Comparison of ENCODE assay signal across 13 cellular contexts in genomic region chr20:35660122-35660937, GRCh38. TPM values are rescaled to one million over a fixed set of nuclear protein-coding genes. Genes with fewer than 3 reads are reported as not detected.
DNase-seq lines count a peak whose midpoint lies in the region; ATAC-seq lines count a peak whose summit lies in the region.
"Had no signal": no experiment of that assay in that cellular context is flagged by ENCODE, and none has a peak within 500 bp of the region (broad histone marks: within the 10 kb centered on the region; RNA-seq: fewer than 3 reads in every experiment).

No MANE protein-coding gene starts in this region.

- intact Hi-C loops in activated CD4-positive, alpha-beta T cell treated with anti-CD3 and anti-CD28 coated beads, Interleukin-2, amount 10 ng/mL, durations not matched to agents 24 days and 14 days (cut with micrococcal nuclease), result loop anchor here (1.0 to 5.0 kb wide), 4 partner anchors 10 to 292 kb away; partner anchors contain the start of gene SCAND1

- H3K36me3 ChIP-seq in iPS-20b (ENCODE audit: insufficient read depth, low read depth, low read length), result peaks cover 19% of the 10 kb centered on the region
- H3K36me3 ChIP-seq: cardiac muscle cell, thyroid gland had no signal

- H3K9me3 Mint-ChIP-seq in activated CD4-positive, alpha-beta T cell treated with anti-CD3 and anti-CD28 coated beads, Interleukin-2, amount 10 ng/mL, durations not matched to agents 24 days and 14 days, result no peaks in the 10 kb centered on the region
- H3K9me3 Mint-ChIP-seq in activated CD8-positive, alpha-beta T cell treated with anti-CD3 and anti-CD28 coated beads, Interleukin-2, amount 10 ng/mL, durations not matched to agents 7 days and 5 days (ENCODE audit: insufficient read depth), result no peaks in the 10 kb centered on the region

- H3K27me3 ChIP-seq in iPS-20b (ENCODE audit: insufficient read depth, low read length), result no peaks in the 10 kb centered on the region
- H3K27me3 ChIP-seq: cardiac muscle cell, foreskin keratinocyte, thyroid gland had no signal

- H3K36me3 Mint-ChIP-seq in activated CD4-positive, alpha-beta T cell treated with anti-CD3 and anti-CD28 coated beads, Interleukin-2, amount 10 ng/mL, durations not matched to agents 24 days and 14 days (ENCODE audit: low read depth), result peaks cover 53% of the 10 kb centered on the region
- peaks cover 55% of the 10 kb centered on the region for H3K36me3 Mint-ChIP-seq in activated CD8-positive, alpha-beta T cell treated with anti-CD3 and anti-CD28 coated beads, Interleukin-2, amount 10 ng/mL, durations not matched to agents 7 days and 5 days (ENCODE audit: low read depth)

- ATAC-seq in activated CD8-positive, alpha-beta T cell treated with anti-CD3 and anti-CD28 coated beads, Interleukin-2, amount 10 ng/mL, durations not matched to agents 7 days and 5 days, result no peak
- ATAC-seq in stimulated activated naive CD8-positive, alpha-beta T cell treated with anti-CD3 and anti-CD28 coated beads, Interleukin-15, Interleukin-2, amounts not matched to agents 100 U/mL and 50 U/mL, for 24 hours, result peak; percentile 53
- ATAC-seq in HG03039 (IDR thresholded peaks at IDR 0.05; ENCODE audit: unreplicated experiment), result no peak
- ATAC-seq: foreskin keratinocyte had no signal

- CTCF ChIA-PET in activated CD8-positive, alpha-beta T cell treated with anti-CD3 and anti-CD28 coated beads, Interleukin-2, amount 10 ng/mL, durations not matched to agents 7 days and 5 days (lab: Charles Lee), result interaction anchor here (0.6 to 5.3 kb wide), 10 partner anchors 12 to 293 kb away, joined by 3 to 29 read pairs (median 4); partner anchors contain the start of genes SCAND1 and SPAG4

- H3K9me3 ChIP-seq in iPS-20b (ENCODE audit: insufficient read depth, low read depth, low read length), result no peaks in the 10 kb centered on the region
- H3K9me3 ChIP-seq: thyroid gland had no signal

- peak overlapping the region; percentile 99; the same call in 1 of the 2 replicates for H3K4me3 ChIP-seq in iPS-20b (ENCODE audit: low read length)
- H3K4me3 ChIP-seq: cardiac muscle cell, lung, thyroid gland had no signal

- peak; percentile 60 for DNase-seq in activated CD4-positive, alpha-beta T cell treated with anti-CD3 and anti-CD28 coated beads, Interleukin-2, amount 10 ng/mL, durations not matched to agents 24 days and 14 days
- no peak for DNase-seq in activated CD4-positive, alpha-beta T cell treated with anti-CD3 and anti-CD28 coated beads for 4 hours
- no peak for DNase-seq in activated CD8-positive, alpha-beta T cell treated with anti-CD3 and anti-CD28 coated beads, Interleukin-2, amount 10 ng/mL, durations not matched to agents 7 days and 5 days
- DNase-seq in stimulated activated naive CD8-positive, alpha-beta T cell treated with anti-CD3 and anti-CD28 coated beads, Interleukin-15, Interleukin-2, amounts not matched to agents 100 U/mL and 50 U/mL, for 24 hours, result peak; percentile 36
- DNase-seq in G401 (ENCODE audit: low spot score), result no peak
- no peak for DNase-seq in NK-92 (lab: John Stamatoyannopoulos, UW; ENCODE audit: unreplicated experiment)
- DNase-seq: NCI-H69, thyroid gland had no signal

- in situ Hi-C loops in G401 (cut with HindIII; ENCODE audit: low sequenced_read_pairs), result no loop called here

- 0 out of 2 replicates have a peak overlapping the region, but pooled peaks have one; percentile 23 for H3K9ac ChIP-seq in iPS-20b (ENCODE audit: low read depth, low read length)

- H3K4me3 Mint-ChIP-seq in activated CD4-positive, alpha-beta T cell treated with anti-CD3 and anti-CD28 coated beads, Interleukin-2, amount 10 ng/mL, durations not matched to agents 24 days and 14 days, result peak overlapping the region; percentile 91
- H3K4me3 Mint-ChIP-seq in activated CD8-positive, alpha-beta T cell treated with anti-CD3 and anti-CD28 coated beads, Interleukin-2, amount 10 ng/mL, durations not matched to agents 7 days and 5 days, result peak overlapping the region; percentile 96

- peaks cover 18% of the 10 kb centered on the region; the same call in 1 of the 2 replicates for H3K4me1 ChIP-seq in iPS-20b (ENCODE audit: insufficient read depth, low read length)

- H3K27ac Mint-ChIP-seq in activated CD4-positive, alpha-beta T cell treated with anti-CD3 and anti-CD28 coated beads, Interleukin-2, amount 10 ng/mL, durations not matched to agents 24 days and 14 days, result peak overlapping the region; percentile 99
- peak overlapping the region; percentile 70 for H3K27ac Mint-ChIP-seq in activated CD8-positive, alpha-beta T cell treated with anti-CD3 and anti-CD28 coated beads, Interleukin-2, amount 10 ng/mL, durations not matched to agents 7 days and 5 days

- H3K4me1 Mint-ChIP-seq in activated CD4-positive, alpha-beta T cell treated with anti-CD3 and anti-CD28 coated beads, Interleukin-2, amount 10 ng/mL, durations not matched to agents 24 days and 14 days, result peaks cover 57% of the 10 kb centered on the region
- H3K4me1 Mint-ChIP-seq in activated CD8-positive, alpha-beta T cell treated with anti-CD3 and anti-CD28 coated beads, Interleukin-2, amount 10 ng/mL, durations not matched to agents 7 days and 5 days (ENCODE audit: low read depth), result peaks cover 63% of the 10 kb centered on the region

- H3K27me3 Mint-ChIP-seq in activated CD4-positive, alpha-beta T cell treated with anti-CD3 and anti-CD28 coated beads, Interleukin-2, amount 10 ng/mL, durations not matched to agents 24 days and 14 days, result no peaks in the 10 kb centered on the region
- H3K27me3 Mint-ChIP-seq in activated CD8-positive, alpha-beta T cell treated with anti-CD3 and anti-CD28 coated beads, Interleukin-2, amount 10 ng/mL, durations not matched to agents 7 days and 5 days (ENCODE audit: low read depth), result no peaks in the 10 kb centered on the region

- no peak overlapping the region for H3K27ac ChIP-seq in iPS-20b (ENCODE audit: low read length)
- H3K27ac ChIP-seq: cardiac muscle cell, thyroid gland had no signal

- POLR2A ChIA-PET in activated CD8-positive, alpha-beta T cell treated with anti-CD3 and anti-CD28 coated beads, Interleukin-2, amount 10 ng/mL, durations not matched to agents 7 days and 5 days (lab: Charles Lee), result interaction anchor here (0.6 to 1.6 kb wide), 3 partner anchors 16 to 200 kb away, joined by 3 to 11 read pairs (median 5); partner anchors contain the start of gene RBM39

RNA-seq across cellular contexts. Expression of gene CPNE1, which starts 4.4 kb away (rescaled TPM):
- total RNA-seq in activated CD4-positive, alpha-beta T cell treated with anti-CD3 and anti-CD28 coated beads, Interleukin-2, amount 10 ng/mL, durations not matched to agents 24 days and 14 days, result 317 and 318 TPM in 2 replicates
- total RNA-seq in activated CD8-positive, alpha-beta T cell treated with anti-CD3 and anti-CD28 coated beads, Interleukin-2, amount 10 ng/mL, durations not matched to agents 7 days and 5 days, result 100 to 1,000 TPM; 271 to 272 TPM
- total RNA-seq in G401 (2014; rRNA removed; shearing (Covaris generic)), result 49.2 and 87.2 TPM in 2 replicates

RNA-seq across cellular contexts. Expression of gene RBM12, which starts 4.4 kb away (rescaled TPM):
- 148 and 151 TPM in 2 replicates for total RNA-seq in activated CD4-positive, alpha-beta T cell treated with anti-CD3 and anti-CD28 coated beads, Interleukin-2, amount 10 ng/mL, durations not matched to agents 24 days and 14 days
- 100 to 1,000 TPM; 112 to 119 TPM for total RNA-seq in activated CD8-positive, alpha-beta T cell treated with anti-CD3 and anti-CD28 coated beads, Interleukin-2, amount 10 ng/mL, durations not matched to agents 7 days and 5 days
- total RNA-seq in G401 (2014; rRNA removed; shearing (Covaris generic)), result 72.7 and 80.0 TPM in 2 replicates

RNA-seq across cellular contexts. Expression of gene NFS1, which starts 38.8 kb away (rescaled TPM):
- 41.3 and 42.8 TPM in 2 replicates for total RNA-seq in activated CD4-positive, alpha-beta T cell treated with anti-CD3 and anti-CD28 coated beads, Interleukin-2, amount 10 ng/mL, durations not matched to agents 24 days and 14 days
- 10 to 100 TPM; 32.7 to 34.7 TPM for total RNA-seq in activated CD8-positive, alpha-beta T cell treated with anti-CD3 and anti-CD28 coated beads, Interleukin-2, amount 10 ng/mL, durations not matched to agents 7 days and 5 days
- 77.7 and 89.4 TPM in 2 replicates for total RNA-seq in G401 (2014; rRNA removed; shearing (Covaris generic))

RNA-seq across cellular contexts. Expression of gene ROMO1, which starts 38.9 kb away (rescaled TPM):
- total RNA-seq in activated CD4-positive, alpha-beta T cell treated with anti-CD3 and anti-CD28 coated beads, Interleukin-2, amount 10 ng/mL, durations not matched to agents 24 days and 14 days, result 82.3 and 94.9 TPM in 2 replicates
- 100 to 1,000 TPM; 134 to 143 TPM for total RNA-seq in activated CD8-positive, alpha-beta T cell treated with anti-CD3 and anti-CD28 coated beads, Interleukin-2, amount 10 ng/mL, durations not matched to agents 7 days and 5 days
- total RNA-seq in G401 (2014; rRNA removed; shearing (Covaris generic)), result 152 and 320 TPM in 2 replicates

RNA-seq across cellular contexts. Expression of gene SPAG4, which starts 44.7 kb away (rescaled TPM):
- 3.5 and 5.2 TPM in 2 replicates for total RNA-seq in activated CD4-positive, alpha-beta T cell treated with anti-CD3 and anti-CD28 coated beads, Interleukin-2, amount 10 ng/mL, durations not matched to agents 24 days and 14 days
- total RNA-seq in activated CD8-positive, alpha-beta T cell treated with anti-CD3 and anti-CD28 coated beads, Interleukin-2, amount 10 ng/mL, durations not matched to agents 7 days and 5 days, result 1 to 10 TPM; 2.6 to 5.0 TPM
- 8.0 and 12.7 TPM in 2 replicates for total RNA-seq in G401 (2014; rRNA removed; shearing (Covaris generic))

Comparison
In these comparisons a context has a peak if more than half of its experiments do, and no peak if none do; other contexts are left out.
1. DNase-seq: peak in activated CD4-positive, alpha-beta T cell treated with anti-CD3 and anti-CD28 coated beads, Interleukin-2, amount 10 ng/mL, durations not matched to agents 24 days and 14 days (single experiment) and stimulated activated naive CD8-positive, alpha-beta T cell treated with anti-CD3 and anti-CD28 coated beads, Interleukin-15, Interleukin-2, amounts not matched to agents 100 U/mL and 50 U/mL, for 24 hours (single experiment); none in activated CD4-positive, alpha-beta T cell treated with anti-CD3 and anti-CD28 coated beads for 4 hours (0 of 2), activated CD8-positive, alpha-beta T cell treated with anti-CD3 and anti-CD28 coated beads, Interleukin-2, amount 10 ng/mL, durations not matched to agents 7 days and 5 days (single experiment), G401 (single experiment) and NK-92 (single experiment).